ENCODE assay signal across 8 cellular contexts in the genomic region with DNA sequence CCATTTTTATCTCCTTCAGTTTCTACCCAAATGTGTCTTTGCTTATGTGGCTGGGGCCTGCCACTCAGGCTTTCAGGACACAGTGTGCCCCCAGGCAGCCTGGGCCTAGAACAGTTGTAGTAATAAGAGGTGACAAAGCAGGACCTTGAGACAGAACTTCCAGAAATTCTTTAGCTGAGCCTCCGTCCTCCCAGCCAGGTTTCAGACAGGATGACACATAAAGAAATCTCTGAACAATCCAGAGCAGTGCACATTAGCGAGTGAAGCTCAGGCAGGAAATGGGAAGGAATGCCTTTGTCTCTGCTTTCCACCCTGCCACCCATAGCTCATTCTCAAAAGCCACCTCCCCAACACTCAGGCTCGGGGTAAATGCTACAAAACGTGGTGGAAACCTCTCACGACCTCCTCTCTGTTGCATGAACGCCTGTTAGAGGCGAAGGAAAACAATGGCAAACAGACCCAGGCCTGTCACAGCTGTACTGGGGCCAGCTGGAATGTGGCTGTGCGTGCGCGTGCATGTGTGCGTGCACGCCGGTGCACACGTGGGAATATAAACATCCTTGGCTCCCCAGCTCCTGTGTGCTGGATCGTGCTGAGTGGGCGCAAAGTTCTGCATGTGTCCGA.
DNase-seq lines count a peak whose midpoint lies in the region; ATAC-seq and TF ChIP-seq lines count a peak whose summit lies in the region.

No MANE protein-coding gene starts in this region.

- no peak for TF ChIP-seq POLR2A in esophagus squamous epithelium (IDR thresholded peaks at IDR 0.05)

- H3K27ac Mint-ChIP-seq in activated CD4-positive, alpha-beta T cell treated with anti-CD3 and anti-CD28 coated beads for 36 hours, result peak overlapping the region; percentile 60
- peak overlapping the region; percentile 58 for H3K27ac Mint-ChIP-seq in stimulated activated effector memory CD8-positive, alpha-beta T cell treated with anti-CD3 and anti-CD28 coated beads, Interleukin-12 subunit alpha, Interleukin-12 subunit beta, amount 100 ng/mL, for 72 hours

- CTCF ChIA-PET in activated CD4-positive, alpha-beta T cell treated with anti-CD3 and anti-CD28 coated beads for 36 hours (lab: Charles Lee), result interaction anchor here (1.2 to 1.8 kb wide), 2 partner anchors 8 to 338 kb away, joined by 3 to 9 read pairs; no protein-coding TSS in a partner anchor

- peaks cover 51% of the 10 kb centered on the region for H3K4me1 Mint-ChIP-seq in activated CD4-positive, alpha-beta T cell treated with anti-CD3 and anti-CD28 coated beads for 36 hours
- H3K4me1 Mint-ChIP-seq in stimulated activated effector memory CD8-positive, alpha-beta T cell treated with anti-CD3 and anti-CD28 coated beads, Interleukin-12 subunit alpha, Interleukin-12 subunit beta, amount 100 ng/mL, for 72 hours, result peaks cover 24% of the 10 kb centered on the region

- H3K4me3 ChIP-seq in KMS-11 (IDR thresholded peaks at IDR 0.05; ENCODE audit: insufficient read depth, low read depth, low read length) (no peak overlapping the region), esophagus squamous epithelium (no peak overlapping the region)

- H3K27me3 ChIP-seq in KMS-11 (ENCODE audit: insufficient read depth, low read depth) (no peaks in the 10 kb centered on the region), esophagus squamous epithelium (no peaks in the 10 kb centered on the region)

- H3K4me1 ChIP-seq in KMS-11 (ENCODE audit: low read depth, poor library complexity, severe bottlenecking) (peaks cover 17% of the 10 kb centered on the region), esophagus squamous epithelium (peaks cover 32 to 88% (median 45%) of the 10 kb centered on the region in 3 donors)

- H3K9me3 ChIP-seq in esophagus squamous epithelium, result no peaks in the 10 kb centered on the region

- no peaks in the 10 kb centered on the region for H3K9me3 Mint-ChIP-seq in activated CD4-positive, alpha-beta T cell treated with anti-CD3 and anti-CD28 coated beads for 36 hours (ENCODE audit: low read depth)
- no peaks in the 10 kb centered on the region for H3K9me3 Mint-ChIP-seq in stimulated activated effector memory CD8-positive, alpha-beta T cell treated with anti-CD3 and anti-CD28 coated beads, Interleukin-12 subunit alpha, Interleukin-12 subunit beta, amount 100 ng/mL, for 72 hours

- no peaks in the 10 kb centered on the region for H4K20me1 ChIP-seq in KMS-11 (ENCODE audit: insufficient read depth)

- no peaks in the 10 kb centered on the region for H3K27me3 Mint-ChIP-seq in activated CD4-positive, alpha-beta T cell treated with anti-CD3 and anti-CD28 coated beads for 36 hours

- H3K9ac ChIP-seq in KMS-11, result peak overlapping the region; percentile 9; the same call in 1 of the 2 replicates

- H3K36me3 ChIP-seq in KMS-11 (ENCODE audit: insufficient read depth), result no peaks in the 10 kb centered on the region
- H3K36me3 ChIP-seq in esophagus squamous epithelium, result no peaks in the 10 kb centered on the region

- peak; percentile 22 for ATAC-seq in activated CD4-positive, alpha-beta T cell treated with anti-CD3 and anti-CD28 coated beads for 36 hours
- ATAC-seq in stimulated activated effector memory CD8-positive, alpha-beta T cell treated with anti-CD3 and anti-CD28 coated beads, Interleukin-12 subunit alpha, Interleukin-12 subunit beta, amount 100 ng/mL, for 72 hours, result no peak

- H3K79me2 ChIP-seq in KMS-11 (ENCODE audit: insufficient read depth, low read depth), result no peaks in the 10 kb centered on the region

- H3K36me3 Mint-ChIP-seq in activated CD4-positive, alpha-beta T cell treated with anti-CD3 and anti-CD28 coated beads for 36 hours (ENCODE audit: low read depth), result no peaks in the 10 kb centered on the region
- H3K36me3 Mint-ChIP-seq in stimulated activated effector memory CD8-positive, alpha-beta T cell treated with anti-CD3 and anti-CD28 coated beads, Interleukin-12 subunit alpha, Interleukin-12 subunit beta, amount 100 ng/mL, for 72 hours, result no peaks in the 10 kb centered on the region

- POLR2A ChIA-PET in activated CD4-positive, alpha-beta T cell treated with anti-CD3 and anti-CD28 coated beads for 36 hours (lab: Charles Lee), result interaction anchor here (1.3 kb wide), 1 partner anchor 17 kb away, joined by 4 read pairs; no protein-coding TSS in a partner anchor

- peak overlapping the region; percentile 18; the same call in 1 of the 2 replicates for H2AFZ ChIP-seq in KMS-11 (ENCODE audit: low read depth)

- WGBS in esophagus squamous epithelium, 2 donors, result 20% methylated on average over 13 to 15 of the region's 17 CpGs

- H3K27ac ChIP-seq in KMS-11, result no peak overlapping the region; the same call in 1 of the 2 replicates
- H3K27ac ChIP-seq in esophagus squamous epithelium, result peak overlapping the region; percentile 78 to 92 (median 84)

- peak overlapping the region; percentile 39 for H3K4me3 Mint-ChIP-seq in activated CD4-positive, alpha-beta T cell treated with anti-CD3 and anti-CD28 coated beads for 36 hours
- H3K4me3 Mint-ChIP-seq in stimulated activated effector memory CD8-positive, alpha-beta T cell treated with anti-CD3 and anti-CD28 coated beads, Interleukin-12 subunit alpha, Interleukin-12 subunit beta, amount 100 ng/mL, for 72 hours, result peak overlapping the region; percentile 49

- no peak for DNase-seq in activated CD4-positive, alpha-beta T cell treated with anti-CD3 and anti-CD28 coated beads for 36 hours
- DNase-seq in activated CD4-positive, alpha-beta T cell treated with anti-CD3 and anti-CD28 coated beads, Interleukin-2, amount 50 U/mL, for 1 hour, result no peak
- DNase-seq in esophagus squamous epithelium (lab: John Stamatoyannopoulos, UW) (no peak), DMS153 (lab: John Stamatoyannopoulos, UW) (no peak), NCI-H526 treated with DMSO at 0.1 percent for 48 hours (lab: John Stamatoyannopoulos, UW) (no peak)
- no peak for DNase-seq in stimulated activated effector memory CD8-positive, alpha-beta T cell treated with anti-CD3 and anti-CD28 coated beads, Interleukin-12 subunit alpha, Interleukin-12 subunit beta, amount 100 ng/mL, for 72 hours (ENCODE audit: low spot score in 2 of 2)
- no peak for DNase-seq in activated CD4-positive, alpha-beta T cell treated with anti-CD3 and anti-CD28 coated beads for 4 hours

- no peak for TF ChIP-seq CTCF in KMS-11 (conservative IDR thresholded peaks at IDR 0.05; ENCODE audit: low read depth, low read length)
- TF ChIP-seq CTCF in esophagus squamous epithelium (IDR thresholded peaks at IDR 0.05), result no peak

- intact Hi-C loops in activated CD4-positive, alpha-beta T cell treated with anti-CD3 and anti-CD28 coated beads for 36 hours (cut with DNase I, micrococcal nuclease), result loop anchor here in 1 of 2 experiments (10.0 kb wide), 1 partner anchor 221 kb away; no protein-coding TSS in a partner anchor
- intact Hi-C loops in esophagus squamous epithelium (cut with DNase I), result no loop called here

- H3K4me2 ChIP-seq in KMS-11, result peak overlapping the region; percentile 45
